In the genomic region with DNA sequence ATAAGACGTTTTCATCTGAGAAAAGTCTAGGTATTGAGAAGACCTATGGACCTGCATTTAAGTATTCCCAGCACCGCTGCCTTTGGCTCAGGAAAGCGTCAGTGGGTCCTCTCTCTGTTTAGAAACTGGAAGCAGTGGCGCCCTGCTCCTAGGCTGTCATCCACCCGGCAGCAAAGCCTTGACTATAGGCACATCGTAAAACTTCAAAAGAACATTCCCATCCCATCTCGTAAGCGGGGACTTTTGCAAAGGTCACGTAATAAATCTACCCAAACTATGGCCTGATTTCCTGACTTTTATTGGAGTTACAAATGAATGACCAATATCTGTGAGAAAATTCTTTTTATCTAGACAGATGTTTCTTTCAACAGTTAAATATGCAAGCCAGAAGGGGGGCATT, we compare ENCODE assay signal across 31 cellular contexts.
"Had no signal": no experiment of that assay in that cellular context is flagged by ENCODE, and none has a peak within 500 bp of the region (broad histone marks: within the 10 kb centered on the region; RNA-seq: fewer than 3 reads in every experiment).

No MANE protein-coding gene starts in this region.

- H3K9me3 ChIP-seq: Peyer's patch had no signal

- DNase-seq: activated CD4-positive, alpha-beta memory T cell treated with anti-CD3 and anti-CD28 coated beads, Interleukin-2, amount 10 ng/mL, durations not matched to agents 7 days and 5 days; activated CD4-positive, alpha-beta T cell treated with anti-CD3 and anti-CD28 coated beads for 1 hour; activated CD4-positive, alpha-beta T cell treated with anti-CD3 and anti-CD28 coated beads for 48 hours; activated CD4-positive, CD25-positive, alpha-beta regulatory T cell; activated CD8-positive, alpha-beta memory T cell treated with anti-CD3 and anti-CD28 coated beads for 24 hours; activated CD8-positive, alpha-beta memory T cell treated with anti-CD3 and anti-CD28 coated beads, Interleukin-2, amount 10 ng/mL, durations not matched to agents 7 days and 5 days; activated CD8-positive, alpha-beta memory T cell treated with anti-CD3 and anti-CD28 coated beads, Interleukin-2, amount 50 U/mL, for 48 hours; activated gamma-delta T cell; activated naive CD4-positive, alpha-beta T cell treated with Interleukin-2 at 50 U/mL for 16 hours; activated naive CD8-positive, alpha-beta T cell treated with anti-CD3 and anti-CD28 coated beads, Interleukin-2, amount 10 ng/mL, durations not matched to agents 7 days and 5 days; activated T-cell treated with anti-CD3 and anti-CD28 coated beads, Interleukin-2, amount 50 U/mL, for 48 hours; NCI-H1105; NCI-H1417 treated with DMSO at 0.1 percent for 48 hours; NCI-H187 treated with DMSO at 0.1 percent for 48 hours; NCI-H2081 treated with DMSO at 0.1 percent for 48 hours; NCI-H2171; NCI-H510A; NCI-H526; NCI-H748 treated with DMSO at 0.1 percent for 48 hours; NK-92 treated with Interleukin-12 subunit alpha and Interleukin-12 subunit beta, amount 100 ng/mL, for 24 hours; PC-3; Peyer's patch; RPMI8226; SIG-M5; T-helper 1 cell; T-helper 2 cell; T-helper 9 cell; WERI-Rb-1 had no signal

- H3K27me3 ChIP-seq: Peyer's patch had no signal

- FAIRE-seq: astrocyte, bronchial epithelial cell, K562 had no signal

- H3K4me1 ChIP-seq: Peyer's patch had no signal

- H3K36me3 ChIP-seq: Peyer's patch, WERI-Rb-1 had no signal

- H3K27ac ChIP-seq: Peyer's patch, WERI-Rb-1 had no signal

- H3K4me3 ChIP-seq: K562, Peyer's patch had no signal
